ENCODE assay signal across 16 cellular contexts in the genomic region with DNA sequence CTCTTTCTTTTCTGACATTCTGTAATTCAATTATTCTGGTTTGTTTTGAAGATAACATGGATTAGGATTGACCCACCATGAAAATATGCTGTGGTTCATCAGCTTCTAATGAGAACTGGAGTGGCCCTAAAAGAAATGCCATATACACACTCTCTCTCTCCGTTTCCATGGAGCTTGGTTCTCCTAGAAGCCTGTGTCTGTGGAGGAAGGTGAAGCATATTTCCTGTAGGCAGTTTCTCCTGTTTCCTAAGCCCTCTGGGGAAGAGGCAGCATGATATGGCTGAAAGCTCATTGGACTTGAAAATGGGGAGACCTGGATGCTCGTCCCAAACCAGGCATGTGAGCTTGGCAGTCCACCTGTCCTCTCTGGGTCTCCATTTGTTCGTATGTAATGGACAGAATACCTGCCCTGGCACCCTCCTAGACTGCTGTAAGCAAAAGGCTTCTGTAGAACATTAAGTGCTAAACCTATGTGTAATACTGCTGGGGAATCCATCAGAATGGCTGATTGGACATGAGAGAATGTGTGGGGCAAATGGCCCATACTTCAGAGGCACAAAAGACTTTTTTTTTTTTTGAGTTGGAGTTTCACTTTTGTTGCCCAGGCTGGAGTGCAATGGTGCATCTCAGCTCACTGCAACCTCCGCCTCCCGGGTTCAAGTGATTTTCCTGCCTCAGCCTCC.
"Had no signal": no experiment of that assay in that cellular context is flagged by ENCODE, and none has a peak within 500 bp of the region (broad histone marks: within the 10 kb centered on the region; RNA-seq: fewer than 3 reads in every experiment).

No MANE protein-coding gene starts in this region.

- H3K9me3 ChIP-seq: gastrocnemius medialis, thoracic aorta had no signal

- H3K27ac Mint-ChIP-seq: activated B cell treated with CpG ODN at 0.5 μM for 24 hours; activated CD4-positive, alpha-beta T cell treated with anti-CD3 and anti-CD28 coated beads, Interleukin-2, amount 10 ng/mL, durations not matched to agents 24 days and 14 days; activated CD8-positive, alpha-beta T cell treated with anti-CD3 and anti-CD28 coated beads, Interleukin-2, amount 10 ng/mL, durations not matched to agents 7 days and 5 days; activated naive CD8-positive, alpha-beta T cell treated with anti-CD3 and anti-CD28 coated beads for 36 hours; dendritic cell treated with granulocyte-macrophage colony-stimulating factor and Interleukin-4, amounts not matched to agents 40 ng/mL and 50 ng/mL, for 4 days had no signal

- H3K27ac ChIP-seq: gastrocnemius medialis, neural progenitor cell, thoracic aorta had no signal

- H3K4me2 ChIP-seq: neural progenitor cell had no signal

- DNase-seq: activated B cell treated with CpG ODN at 0.5 μM for 24 hours; activated CD4-positive, alpha-beta T cell treated with anti-CD3 and anti-CD28 coated beads, Interleukin-2, amount 10 ng/mL, durations not matched to agents 24 days and 14 days; activated CD8-positive, alpha-beta memory T cell treated with anti-CD3 and anti-CD28 coated beads, Interleukin-2, amount 50 U/mL, for 4 hours; activated CD8-positive, alpha-beta T cell treated with anti-CD3 and anti-CD28 coated beads, Interleukin-2, amount 10 ng/mL, durations not matched to agents 7 days and 5 days; activated naive CD8-positive, alpha-beta T cell treated with anti-CD3 and anti-CD28 coated beads for 36 hours; cerebellar nuclear complex; gastrocnemius medialis; left colon; midbrain; retina; stimulated activated CD4-positive, alpha-beta T cell treated with anti-CD3 and anti-CD28 coated beads, Interleukin-12 subunit alpha, Interleukin-12 subunit beta, amount 100 ng/mL, for 4 hours; stimulated activated CD4-positive, alpha-beta T cell treated with anti-CD3 and anti-CD28 coated beads, Interleukin-2, amount 100 ng/mL, for 24 hours had no signal

- H3K4me3 ChIP-seq: gastrocnemius medialis, lung, neural progenitor cell, thoracic aorta had no signal

- ATAC-seq: activated CD8-positive, alpha-beta T cell treated with anti-CD3 and anti-CD28 coated beads, Interleukin-2, amount 10 ng/mL, durations not matched to agents 7 days and 5 days; gastrocnemius medialis; left colon had no signal

- H3K36me3 ChIP-seq: gastrocnemius medialis, neural progenitor cell, thoracic aorta had no signal

- H3K27me3 ChIP-seq: gastrocnemius medialis, neural progenitor cell had no signal

- H3K27me3 Mint-ChIP-seq: activated B cell treated with CpG ODN at 0.5 μM for 24 hours; activated CD4-positive, alpha-beta T cell treated with anti-CD3 and anti-CD28 coated beads, Interleukin-2, amount 10 ng/mL, durations not matched to agents 24 days and 14 days; activated naive CD8-positive, alpha-beta T cell treated with anti-CD3 and anti-CD28 coated beads for 36 hours; dendritic cell treated with granulocyte-macrophage colony-stimulating factor and Interleukin-4, amounts not matched to agents 40 ng/mL and 50 ng/mL, for 4 days had no signal

- H3K4me3 Mint-ChIP-seq: activated B cell treated with CpG ODN at 0.5 μM for 24 hours; activated CD4-positive, alpha-beta T cell treated with anti-CD3 and anti-CD28 coated beads, Interleukin-2, amount 10 ng/mL, durations not matched to agents 24 days and 14 days; activated CD8-positive, alpha-beta T cell treated with anti-CD3 and anti-CD28 coated beads, Interleukin-2, amount 10 ng/mL, durations not matched to agents 7 days and 5 days; activated naive CD8-positive, alpha-beta T cell treated with anti-CD3 and anti-CD28 coated beads for 36 hours; dendritic cell treated with granulocyte-macrophage colony-stimulating factor and Interleukin-4, amounts not matched to agents 40 ng/mL and 50 ng/mL, for 4 days; neural progenitor cell had no signal

- H3K9ac ChIP-seq: neural progenitor cell had no signal

- H2AFZ ChIP-seq: neural progenitor cell had no signal
